In genomic region chrX:155188786-155189185, GRCh38 we compare ENCODE assay signal across 18 cellular contexts.
A peak's percentile ranks its signal among the peaks of the same experiment; 100 is the strongest.
DNase-seq lines count a peak whose midpoint lies in the region; ATAC-seq and TF ChIP-seq lines count a peak whose summit lies in the region.
"Had no signal": no experiment of that assay in that cellular context is flagged by ENCODE, and none has a peak within 500 bp of the region (broad histone marks: within the 10 kb centered on the region; RNA-seq: fewer than 3 reads in every experiment).

No MANE protein-coding gene starts in this region.

- peak overlapping the region; percentile 4 for H3K4me3 Mint-ChIP-seq in T-helper 2 cell treated with Interferon-gamma antibody and Interleukin-4, amounts not matched to agents 5 μg/mL and 100 μg/mL, for 36 hours

- H3K36me3 ChIP-seq in Loucy (ENCODE audit: insufficient read depth, low read length): no peaks in the 10 kb centered on the region
- H3K36me3 ChIP-seq in neutrophil: no peaks in the 10 kb centered on the region
- H3K36me3 ChIP-seq: adrenal gland, gastroesophageal sphincter, Peyer's patch, right lobe of liver had no signal

- peak overlapping the region; percentile 28; the same call in 1 of the 2 replicates for H2AFZ ChIP-seq in Loucy (ENCODE audit: low read length)

- H3K9me2 ChIP-seq in Loucy (replicated peaks; ENCODE audit: low read depth, low read length): no peaks in the 10 kb centered on the region

- DNase-seq in activated gamma-delta T cell treated with Interleukin-2 at 50 U/mL for 16 hours (peak; percentile 10), activated gamma-delta T cell (lab: John Stamatoyannopoulos, UW) (no peak), head of caudate nucleus (no peak), AG08396 (ENCODE audit: low spot score) (no peak)
- DNase-seq in T-helper 2 cell treated with Interferon-gamma antibody and Interleukin-4, amounts not matched to agents 5 μg/mL and 100 μg/mL, for 36 hours (ENCODE audit: low spot score): no peak
- DNase-seq: activated CD4-positive, alpha-beta T cell treated with anti-CD3 and anti-CD28 coated beads for 48 hours; adrenal gland; DMS 273 treated with DMSO at 0.1 percent for 48 hours; mammary epithelial cell; NCI-H1417 treated with DMSO at 0.1 percent for 48 hours; Peyer's patch; right lobe of liver; stimulated activated naive CD4-positive, alpha-beta T cell treated with Interleukin-2 at 50 U/mL for 16 hours had no signal

- peaks cover 7% of the 10 kb centered on the region for H3K36me3 Mint-ChIP-seq in T-helper 2 cell treated with Interferon-gamma antibody and Interleukin-4, amounts not matched to agents 5 μg/mL and 100 μg/mL, for 36 hours (ENCODE audit: low read depth)

- H3K4me1 ChIP-seq in Loucy (ENCODE audit: insufficient read depth, low read length, poor library complexity, severe bottlenecking) (peaks cover 16% of the 10 kb centered on the region), neutrophil (ENCODE audit: control insufficient read depth in 1 of 2, insufficient read depth in 1 of 2, low read depth in 1 of 2, low read length in 1 of 2) (peaks cover 13 to 23% of the 10 kb centered on the region in 2 experiments)
- H3K4me1 ChIP-seq: adrenal gland, gastroesophageal sphincter, Peyer's patch, right lobe of liver had no signal

- H3K27me3 ChIP-seq in Loucy (ENCODE audit: insufficient read depth, low read length, poor library complexity, severe bottlenecking) (no peaks in the 10 kb centered on the region), neutrophil (no peaks in the 10 kb centered on the region)
- H3K27me3 ChIP-seq: adrenal gland, gastroesophageal sphincter, Peyer's patch, right lobe of liver had no signal

- H3K27ac ChIP-seq in neutrophil: peak overlapping the region; percentile 72
- H3K27ac ChIP-seq: adrenal gland, gastroesophageal sphincter, Peyer's patch, right lobe of liver had no signal

- peak overlapping the region; percentile 42 for H3K9ac ChIP-seq in Loucy (ENCODE audit: low read depth, low read length, poor library complexity, severe bottlenecking)

- H3K27ac Mint-ChIP-seq in T-helper 2 cell treated with Interferon-gamma antibody and Interleukin-4, amounts not matched to agents 5 μg/mL and 100 μg/mL, for 36 hours: peak overlapping the region; percentile 55

- no peaks in the 10 kb centered on the region for H3K79me2 ChIP-seq in Loucy (ENCODE audit: insufficient read depth, low read length)

- H3K9me3 ChIP-seq in Loucy (ENCODE audit: insufficient read depth, low read depth, low read length) (no peaks in the 10 kb centered on the region), neutrophil (no peaks in the 10 kb centered on the region)
- H3K9me3 ChIP-seq: adrenal gland, Peyer's patch had no signal

- peaks cover 33% of the 10 kb centered on the region for H3K9me3 Mint-ChIP-seq in T-helper 2 cell treated with Interferon-gamma antibody and Interleukin-4, amounts not matched to agents 5 μg/mL and 100 μg/mL, for 36 hours

- no peak for TF ChIP-seq CTCF in Loucy (conservative IDR thresholded peaks at IDR 0.05; ENCODE audit: low read length)
- no peak for TF ChIP-seq CTCF in neutrophil (IDR thresholded peaks at IDR 0.05)

- H3K4me3 ChIP-seq in Loucy (ENCODE audit: low read length, poor library complexity, severe bottlenecking) (peak overlapping the region; percentile 65), neutrophil (ENCODE audit: low read depth in 1 of 2, low read length in 1 of 2) (no peak overlapping the region)
- H3K4me3 ChIP-seq: adrenal gland, gastroesophageal sphincter, Peyer's patch, right lobe of liver had no signal

- H3F3A ChIP-seq in Loucy (ENCODE audit: low read depth): peaks cover 5% of the 10 kb centered on the region; the same call in 1 of the 2 replicates

- intact Hi-C loops in head of caudate nucleus (cut with DNase I): no loop called here

- H3K4me1 Mint-ChIP-seq in T-helper 2 cell treated with Interferon-gamma antibody and Interleukin-4, amounts not matched to agents 5 μg/mL and 100 μg/mL, for 36 hours (ENCODE audit: low read depth): peaks cover 17% of the 10 kb centered on the region

- no peak for ATAC-seq in SK-N-SH treated with all-trans-retinoic acid at 6 μM for 48 hours
- ATAC-seq: gastroesophageal sphincter, HepG2, right lobe of liver had no signal

- H4K20me1 ChIP-seq in Loucy (ENCODE audit: insufficient read depth, low read length, poor library complexity, severe bottlenecking): no peaks in the 10 kb centered on the region

- H3K27me3 Mint-ChIP-seq in T-helper 2 cell treated with Interferon-gamma antibody and Interleukin-4, amounts not matched to agents 5 μg/mL and 100 μg/mL, for 36 hours (ENCODE audit: low read depth): no peaks in the 10 kb centered on the region

- peak overlapping the region; percentile 76 for H3K4me2 ChIP-seq in Loucy (ENCODE audit: low read depth, low read length, poor library complexity, severe bottlenecking)

TF ChIP-seq in SK-N-SH treated with all-trans-retinoic acid at 6 μM for 48 hours, 23 proteins besides CTCF, POLR2A, EP300 and RAD21:
- TF ChIP-seq RARB (CRISPR knock-in tag; IDR thresholded peaks at IDR 0.05): no peak
- TF ChIP-seq ZFP3 (CRISPR knock-in tag; IDR thresholded peaks at IDR 0.05): no peak
- TF ChIP-seq TOX (CRISPR knock-in tag; IDR thresholded peaks at IDR 0.05; ENCODE audit: borderline replicate concordance): no peak
- TF ChIP-seq CREB5 (CRISPR knock-in tag; IDR thresholded peaks at IDR 0.05; ENCODE audit: low read depth): no peak
- TF ChIP-seq ARNTL (CRISPR knock-in tag; IDR thresholded peaks at IDR 0.05; ENCODE audit: borderline replicate concordance, low read depth): no peak
- no peak for TF ChIP-seq ZC3H10 (CRISPR knock-in tag; IDR thresholded peaks at IDR 0.05)
- no peak for TF ChIP-seq BACH2 (CRISPR knock-in tag; IDR thresholded peaks at IDR 0.05; ENCODE audit: borderline replicate concordance)
- TF ChIP-seq ZFP30 (CRISPR knock-in tag; IDR thresholded peaks at IDR 0.05): no peak
- no peak for TF ChIP-seq GLIS3 (CRISPR knock-in tag; IDR thresholded peaks at IDR 0.05)
- no peak for TF ChIP-seq TSHZ2 (CRISPR knock-in tag; IDR thresholded peaks at IDR 0.05)
- no peak for TF ChIP-seq ESRRG (CRISPR knock-in tag; IDR thresholded peaks at IDR 0.05)
- TF ChIP-seq ZNF70 (CRISPR knock-in tag; IDR thresholded peaks at IDR 0.05): no peak
- TF ChIP-seq PATZ1 (CRISPR knock-in tag; IDR thresholded peaks at IDR 0.05; ENCODE audit: borderline replicate concordance): no peak
